Comparison of ENCODE assay signal across 21 cellular contexts in genomic region chrX:154502989-154503388, GRCh38.
"Had no signal": no experiment of that assay in that cellular context is flagged by ENCODE, and none has a peak within 500 bp of the region (broad histone marks: within the 10 kb centered on the region; RNA-seq: fewer than 3 reads in every experiment).

No MANE protein-coding gene starts in this region.

- FAIRE-seq: RCC 7860 had no signal

- H3K27me3 ChIP-seq: MG63, SJCRH30 had no signal

- H3K9me3 ChIP-seq: MG63, SJCRH30 had no signal

- ATAC-seq: SK-N-SH treated with all-trans-retinoic acid at 6 μM for 48 hours had no signal

- H3K27ac ChIP-seq: SJCRH30 had no signal

- H3K36me3 ChIP-seq: MG63, SJCRH30 had no signal

- DNase-seq: IMR-90, Karpas-422, KG1, MG63, NCI-H1092, NCI-H1436, NCI-H187, NCI-H2029, NCI-H2081 treated with DMSO at 0.1 percent for 48 hours, NCI-H2171, NCI-H226, NCI-H446, NCI-H510A, NCI-H524 treated with DMSO at 0.1 percent for 48 hours, NCI-H69, NCI-H774, Right ventricle myocardium superior, RPMI8226, SJCRH30 had no signal

- H3K4me3 ChIP-seq: MG63, SJCRH30 had no signal
